ENCODE assay signal across 11 cellular contexts in the genomic region with DNA sequence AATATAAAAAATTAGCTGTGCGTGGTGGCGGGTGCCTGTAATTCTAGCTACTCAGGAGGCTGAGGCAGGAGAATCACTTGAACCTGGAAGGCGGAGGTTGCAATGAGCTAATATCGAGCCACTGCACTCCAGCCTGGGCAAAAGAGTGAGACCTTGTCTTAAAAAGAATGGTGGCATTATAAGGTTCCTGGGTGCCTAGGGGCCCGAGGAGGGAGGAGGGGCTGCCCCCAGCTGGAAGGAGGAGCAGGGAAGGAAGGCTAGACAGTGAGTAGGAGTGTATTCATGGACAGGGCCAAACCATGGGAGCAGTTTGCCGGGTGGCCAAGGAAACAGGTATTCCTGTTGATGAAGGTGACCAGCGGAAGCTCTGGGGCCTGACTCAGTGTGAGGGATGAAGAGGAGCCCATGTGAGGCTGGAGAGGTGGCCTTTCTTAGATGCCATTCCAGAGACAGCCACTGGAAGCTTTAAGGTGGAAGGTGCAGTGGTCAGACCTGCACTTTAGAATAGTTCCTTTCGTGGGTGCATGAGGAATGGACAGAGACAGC. TPM values are rescaled to one million over a fixed set of nuclear protein-coding genes. Genes with fewer than 3 reads are reported as not detected.
DNase-seq lines count a peak whose midpoint lies in the region; ATAC-seq and TF ChIP-seq lines count a peak whose summit lies in the region.
"Had no signal": no experiment of that assay in that cellular context is flagged by ENCODE, and none has a peak within 500 bp of the region (broad histone marks: within the 10 kb centered on the region; RNA-seq: fewer than 3 reads in every experiment).

No MANE protein-coding gene starts in this region.

- no peaks in the 10 kb centered on the region for H3K9me3 ChIP-seq in transverse colon

- TF ChIP-seq CTCF in chondrocyte (IDR thresholded peaks at IDR 0.05) (no peak), natural killer cell (IDR thresholded peaks at IDR 0.05) (no peak), transverse colon (IDR thresholded peaks at IDR 0.05) (no peak)

- DNase-seq in activated naive CD8-positive, alpha-beta T cell treated with anti-CD3 and anti-CD28 coated beads for 36 hours = no peak
- DNase-seq in chondrocyte (ENCODE audit: low spot score) (peak; percentile 51), natural killer cell (no peak), transverse colon (no peak), nucleus accumbens (lab: John Stamatoyannopoulos, UW) (no peak)
- DNase-seq: hippocampal formation, NCI-H1105 had no signal

- H3K4me1 ChIP-seq in transverse colon = peaks cover 27 to 68% (median 43%) of the 10 kb centered on the region in 4 donors

- no peak overlapping the region for H3K4me3 Mint-ChIP-seq in activated naive CD8-positive, alpha-beta T cell
- H3K4me3 Mint-ChIP-seq in activated naive CD8-positive, alpha-beta T cell treated with anti-CD3 and anti-CD28 coated beads for 36 hours = no peak overlapping the region
- H3K4me3 Mint-ChIP-seq in chondrocyte (ENCODE audit: unreplicated experiment) = no peak overlapping the region
- H3K4me3 Mint-ChIP-seq in natural killer cell = no peak overlapping the region

- H3K27ac ChIP-seq in transverse colon = peak overlapping the region; percentile 75 to 92 (median 80)

- in situ Hi-C loops in transverse colon (cut with MboI; ENCODE audit: low pct_ligation_motif_present in 1 of 4, low pct_unique_long_range_greater_than_20kb in 1 of 4, low sequenced_read_pairs in 3 of 4) = no loop called here

- H3K36me3 Mint-ChIP-seq in activated naive CD8-positive, alpha-beta T cell = no peaks in the 10 kb centered on the region
- peaks cover 8% of the 10 kb centered on the region for H3K36me3 Mint-ChIP-seq in activated naive CD8-positive, alpha-beta T cell treated with anti-CD3 and anti-CD28 coated beads for 36 hours
- H3K36me3 Mint-ChIP-seq in chondrocyte (ENCODE audit: low read depth) = peaks cover 12% of the 10 kb centered on the region
- no peaks in the 10 kb centered on the region for H3K36me3 Mint-ChIP-seq in natural killer cell

- WGBS in transverse colon (ENCODE audit: low coverage in 1 of 2), 2 donors = 91% methylated on average over 8 of the region's 8 CpGs; no CpG with 5 or more reads in 1 of the 2 donors

- no peak overlapping the region for H3K4me3 ChIP-seq in transverse colon

- H3K27me3 ChIP-seq in transverse colon = no peaks in the 10 kb centered on the region

- H3K36me3 ChIP-seq in transverse colon = peaks cover 0 to 5% (median 0%) of the 10 kb centered on the region in 4 donors

- no peak for TF ChIP-seq POLR2A in transverse colon (IDR thresholded peaks at IDR 0.05)

- H3K4me1 Mint-ChIP-seq in activated naive CD8-positive, alpha-beta T cell (ENCODE audit: low read depth) = peaks cover 34% of the 10 kb centered on the region
- peaks cover 31% of the 10 kb centered on the region for H3K4me1 Mint-ChIP-seq in activated naive CD8-positive, alpha-beta T cell treated with anti-CD3 and anti-CD28 coated beads for 36 hours
- peaks cover 34% of the 10 kb centered on the region for H3K4me1 Mint-ChIP-seq in chondrocyte (ENCODE audit: low read depth)
- H3K4me1 Mint-ChIP-seq in natural killer cell = peaks cover 34 to 63% of the 10 kb centered on the region in 2 donors

- H3K27ac Mint-ChIP-seq in activated naive CD8-positive, alpha-beta T cell = peak overlapping the region; percentile 64
- H3K27ac Mint-ChIP-seq in activated naive CD8-positive, alpha-beta T cell treated with anti-CD3 and anti-CD28 coated beads for 36 hours = no peak overlapping the region
- no peak overlapping the region for H3K27ac Mint-ChIP-seq in chondrocyte (ENCODE audit: unreplicated experiment)
- peak overlapping the region; percentile 89 to 94 for H3K27ac Mint-ChIP-seq in natural killer cell

- H3K27me3 Mint-ChIP-seq in activated naive CD8-positive, alpha-beta T cell = no peaks in the 10 kb centered on the region
- H3K27me3 Mint-ChIP-seq in activated naive CD8-positive, alpha-beta T cell treated with anti-CD3 and anti-CD28 coated beads for 36 hours = no peaks in the 10 kb centered on the region
- no peaks in the 10 kb centered on the region for H3K27me3 Mint-ChIP-seq in chondrocyte (ENCODE audit: low read depth)
- H3K27me3 Mint-ChIP-seq in natural killer cell (ENCODE audit: low read depth in 2 of 2) = no peaks in the 10 kb centered on the region

- TF ChIP-seq EP300 in transverse colon (IDR thresholded peaks at IDR 0.05; ENCODE audit: low read depth) = no peak

- H3K9me3 Mint-ChIP-seq in activated naive CD8-positive, alpha-beta T cell (ENCODE audit: low read depth) = no peaks in the 10 kb centered on the region
- H3K9me3 Mint-ChIP-seq in activated naive CD8-positive, alpha-beta T cell treated with anti-CD3 and anti-CD28 coated beads for 36 hours = no peaks in the 10 kb centered on the region
- H3K9me3 Mint-ChIP-seq in chondrocyte (ENCODE audit: low read depth) (no peaks in the 10 kb centered on the region), natural killer cell (no peaks in the 10 kb centered on the region)

- ATAC-seq in natural killer cell (no peak), HG02588 (IDR thresholded peaks at IDR 0.05; ENCODE audit: unreplicated experiment) (no peak), HG02970 (IDR thresholded peaks at IDR 0.05; ENCODE audit: low FRiP score, unreplicated experiment) (no peak)

- intact Hi-C loops in natural killer cell (cut with micrococcal nuclease) (no loop called here), transverse colon (cut with DNase I; ENCODE audit: low total_unique reads) (no loop called here)

RNA-seq across cellular contexts. Expression of a gene that starts 24.2 kb away (rescaled TPM):
- 10 to 100 TPM; 11.2 to 12.8 TPM for total RNA-seq in activated naive CD8-positive, alpha-beta T cell treated with anti-CD3 and anti-CD28 coated beads for 36 hours
- total RNA-seq in chondrocyte (30.9 to 34.1 TPM (median 32.5 TPM) in 3 replicates), natural killer cell (1 to 10 TPM; 5.1 to 7.9 (median 6.4) TPM), transverse colon (10 to 100 TPM in 3 of 4 donors, 1 to 10 TPM in 1; 8.8 to 31.4 (median 21.3) TPM)

RNA-seq across cellular contexts. Expression of a gene that starts 32.3 kb away (rescaled TPM):
- total RNA-seq in activated naive CD8-positive, alpha-beta T cell treated with anti-CD3 and anti-CD28 coated beads for 36 hours = 1 to 10 TPM; 1.1 to 1.9 TPM
- total RNA-seq in chondrocyte (16.0 to 25.7 TPM (median 25.1 TPM) in 3 replicates), natural killer cell (10 to 100 TPM in 2 of 3 donors, 1 to 10 TPM in 1; 2.3 to 15.6 (median 10.5) TPM), transverse colon (100 to 1,000 TPM in 3 of 4 donors, 10 to 100 TPM in 1; 87.0 to 155 (median 130) TPM)

RNA-seq across cellular contexts. Expression of a gene that starts 52.0 kb away (rescaled TPM):
- not detected for total RNA-seq in activated naive CD8-positive, alpha-beta T cell treated with anti-CD3 and anti-CD28 coated beads for 36 hours
- total RNA-seq in chondrocyte (not detected in 3 replicates), natural killer cell (not detected), transverse colon (not detected)
- total RNA-seq: temporal lobe had no signal

Comparison
In these comparisons a context has a peak if more than half of its experiments do, and no peak if none do; other contexts are left out.
1. H3K27ac Mint-ChIP-seq: peak in activated naive CD8-positive, alpha-beta T cell (single experiment) and natural killer cell (2 of 2); none in activated naive CD8-positive, alpha-beta T cell treated with anti-CD3 and anti-CD28 coated beads for 36 hours (single experiment) and chondrocyte (single experiment).